In the genomic region with DNA sequence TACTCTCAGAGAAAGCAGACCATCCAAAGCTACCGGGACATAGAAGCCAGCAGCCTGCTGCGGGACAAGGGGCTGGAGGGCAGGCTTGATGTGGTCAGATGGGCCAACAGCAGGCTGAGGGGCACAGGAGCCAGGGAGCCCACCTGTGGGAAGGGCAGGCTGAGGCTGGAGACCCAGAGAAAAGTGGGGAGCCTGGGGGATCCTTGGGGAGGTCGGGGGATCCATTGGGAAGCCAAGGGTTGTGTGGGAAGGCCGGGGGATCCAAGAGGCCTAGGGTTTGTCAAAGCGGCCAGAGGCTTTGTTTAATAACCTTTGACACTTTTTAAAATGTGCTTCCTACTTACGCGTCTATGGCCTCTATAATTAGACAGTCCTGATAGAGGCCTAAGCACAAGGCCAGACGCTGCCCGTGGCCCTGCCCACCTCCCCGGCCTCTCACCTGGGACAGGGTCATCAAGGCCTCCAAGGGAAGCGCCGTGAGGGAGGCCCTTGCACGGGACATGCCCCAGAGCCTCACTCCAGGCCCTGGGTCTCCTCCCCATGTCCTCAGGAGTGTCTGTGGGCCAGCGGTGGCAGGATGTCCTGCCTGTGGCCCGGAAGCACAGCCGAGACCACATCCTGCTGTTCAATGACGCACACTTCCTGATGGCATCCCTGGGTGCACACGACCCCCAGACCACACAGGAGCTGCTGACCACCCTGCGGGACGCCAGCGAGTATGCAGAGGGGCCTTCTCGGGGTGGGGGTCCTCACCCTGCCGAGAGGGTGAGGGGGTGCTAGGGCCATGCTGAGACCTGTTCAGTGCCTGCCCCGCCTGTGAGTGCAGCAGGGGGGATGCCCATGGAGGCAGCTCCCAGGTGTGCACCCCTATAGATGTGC, we compare ENCODE assay signal across 8 cellular contexts. TPM values are rescaled to one million over a fixed set of nuclear protein-coding genes. Genes with fewer than 3 reads are reported as not detected.
A peak's percentile ranks its signal among the peaks of the same experiment; 100 is the strongest.
DNase-seq lines count a peak whose midpoint lies in the region; ATAC-seq and TF ChIP-seq lines count a peak whose summit lies in the region.

No MANE protein-coding gene starts in this region.

- H3K27ac Mint-ChIP-seq in Calu3 (ENCODE audit: unreplicated experiment) (peak overlapping the region; percentile 27), progenitor cell of endocrine pancreas (no peak overlapping the region)

- peaks cover 3% of the 10 kb centered on the region for H3K9me3 Mint-ChIP-seq in Calu3 (ENCODE audit: low read depth, unreplicated experiment)
- no peaks in the 10 kb centered on the region for H3K9me3 Mint-ChIP-seq in progenitor cell of endocrine pancreas (ENCODE audit: low read depth)

- intact Hi-C loops in Calu3 (cut with micrococcal nuclease; ENCODE audit: unreplicated experiment) (no loop called here), upper lobe of right lung (cut with DNase I) (no loop called here)

- H3K27me3 ChIP-seq in upper lobe of right lung: no peaks in the 10 kb centered on the region

- TF ChIP-seq CTCF in Calu3 (IDR thresholded peaks at IDR 0.05; ENCODE audit: unreplicated experiment) (no peak), upper lobe of right lung (IDR thresholded peaks at IDR 0.05) (no peak), progenitor cell of endocrine pancreas (IDR thresholded peaks at IDR 0.05; ENCODE audit: unreplicated experiment) (no peak)

- no peaks in the 10 kb centered on the region for H3K9me3 ChIP-seq in upper lobe of right lung

- CTCF ChIA-PET in Calu3 (lab: Charles Lee): no interaction called here

- ATAC-seq in GM19467 (IDR thresholded peaks at IDR 0.05; ENCODE audit: unreplicated experiment): peak; percentile 68
- peak; percentile 72 for ATAC-seq in upper lobe of right lung

- H3K4me1 ChIP-seq in upper lobe of right lung: peaks cover 12% of the 10 kb centered on the region

- peak overlapping the region; percentile 70 for H3K27ac ChIP-seq in upper lobe of right lung

- H3K4me1 Mint-ChIP-seq in Calu3 (ENCODE audit: low read depth, unreplicated experiment) (no peaks in the 10 kb centered on the region), progenitor cell of endocrine pancreas (ENCODE audit: low read depth) (no peaks in the 10 kb centered on the region)

- DNase-seq in Calu3: no peak
- peak; percentile 34 for DNase-seq in NAMALWA (ENCODE audit: low spot score)
- DNase-seq in germinal center (ENCODE audit: low spot score): peak; percentile 67
- peak; percentile 76 for DNase-seq in upper lobe of right lung
- DNase-seq in NCI-H2107 treated with DMSO at 0.1 percent for 48 hours (lab: John Stamatoyannopoulos, UW; ENCODE audit: unreplicated experiment): no peak
- no peak for DNase-seq in progenitor cell of endocrine pancreas (ENCODE audit: low spot score, unreplicated experiment)
- DNase-seq in NCI-H146 (lab: John Stamatoyannopoulos, UW): no peak

- H3K36me3 ChIP-seq in upper lobe of right lung: peaks cover 48% of the 10 kb centered on the region

- H3K4me3 Mint-ChIP-seq in Calu3 (ENCODE audit: low read depth, unreplicated experiment) (no peak overlapping the region), progenitor cell of endocrine pancreas (ENCODE audit: low read depth) (no peak overlapping the region)

- peak overlapping the region; percentile 42 for H3K4me3 ChIP-seq in upper lobe of right lung

- H3K27me3 Mint-ChIP-seq in Calu3 (ENCODE audit: unreplicated experiment) (no peaks in the 10 kb centered on the region), progenitor cell of endocrine pancreas (no peaks in the 10 kb centered on the region)

- BruUV-seq in Calu3 (replicated peaks; lab: Mats Ljungman, UMichigan): no TSS peak

- H3K36me3 Mint-ChIP-seq in Calu3 (ENCODE audit: insufficient read depth, unreplicated experiment) (peaks cover 64% of the 10 kb centered on the region), progenitor cell of endocrine pancreas (ENCODE audit: insufficient read depth) (peaks cover 28% of the 10 kb centered on the region)

RNA-seq across cellular contexts. Expression of a gene that starts 8.6 kb away (rescaled TPM):
- total RNA-seq in Calu3 (2022) (48.0 and 53.5 TPM in 2 replicates), upper lobe of right lung (0.43 TPM), progenitor cell of endocrine pancreas (24.2 and 25.1 TPM in 2 replicates)

RNA-seq across cellular contexts. Expression of a gene that starts 20.3 kb away (rescaled TPM):
- total RNA-seq in Calu3 (2022) (31.9 and 34.0 TPM in 2 replicates), upper lobe of right lung (26.3 TPM), progenitor cell of endocrine pancreas (43.4 and 47.3 TPM in 2 replicates)

RNA-seq across cellular contexts. Expression of a gene that starts 25.0 kb away (rescaled TPM):
- total RNA-seq in Calu3 (2022) (0.05 TPM in 1 of 2 replicates, not detected in the other), upper lobe of right lung (not detected), progenitor cell of endocrine pancreas (0.04 TPM in 1 of 2 replicates, not detected in the other)

RNA-seq across cellular contexts. Expression of a gene that starts 38.0 kb away (rescaled TPM):
- total RNA-seq in Calu3 (2022) (10.5 and 11.0 TPM in 2 replicates), upper lobe of right lung (9.0 TPM), progenitor cell of endocrine pancreas (10.0 and 12.0 TPM in 2 replicates)

RNA-seq across cellular contexts. Expression of a gene that starts 47.4 kb away (rescaled TPM):
- 74.8 and 79.6 TPM in 2 replicates for total RNA-seq in Calu3 (2022)
- total RNA-seq in upper lobe of right lung: 34.9 TPM
- total RNA-seq in progenitor cell of endocrine pancreas: 71.8 and 72.5 TPM in 2 replicates

Comparison
In these comparisons a context has a peak if more than half of its experiments do, and no peak if none do; other contexts are left out.
1. DNase-seq: peak in NAMALWA (single experiment), germinal center (single experiment) and upper lobe of right lung (single experiment); none in Calu3 (single experiment), NCI-H2107 treated with DMSO at 0.1 percent for 48 hours (single experiment), progenitor cell of endocrine pancreas (single experiment) and NCI-H146 (single experiment).
2. RNA of a gene that starts 8.6 kb away (total RNA-seq): 48.0 to 53.5 TPM in Calu3 and 24.2 to 25.1 TPM in progenitor cell of endocrine pancreas; 0.43 TPM in upper lobe of right lung (single experiment); every median in the first group is over 10 times any median in the second.